In the genomic region with DNA sequence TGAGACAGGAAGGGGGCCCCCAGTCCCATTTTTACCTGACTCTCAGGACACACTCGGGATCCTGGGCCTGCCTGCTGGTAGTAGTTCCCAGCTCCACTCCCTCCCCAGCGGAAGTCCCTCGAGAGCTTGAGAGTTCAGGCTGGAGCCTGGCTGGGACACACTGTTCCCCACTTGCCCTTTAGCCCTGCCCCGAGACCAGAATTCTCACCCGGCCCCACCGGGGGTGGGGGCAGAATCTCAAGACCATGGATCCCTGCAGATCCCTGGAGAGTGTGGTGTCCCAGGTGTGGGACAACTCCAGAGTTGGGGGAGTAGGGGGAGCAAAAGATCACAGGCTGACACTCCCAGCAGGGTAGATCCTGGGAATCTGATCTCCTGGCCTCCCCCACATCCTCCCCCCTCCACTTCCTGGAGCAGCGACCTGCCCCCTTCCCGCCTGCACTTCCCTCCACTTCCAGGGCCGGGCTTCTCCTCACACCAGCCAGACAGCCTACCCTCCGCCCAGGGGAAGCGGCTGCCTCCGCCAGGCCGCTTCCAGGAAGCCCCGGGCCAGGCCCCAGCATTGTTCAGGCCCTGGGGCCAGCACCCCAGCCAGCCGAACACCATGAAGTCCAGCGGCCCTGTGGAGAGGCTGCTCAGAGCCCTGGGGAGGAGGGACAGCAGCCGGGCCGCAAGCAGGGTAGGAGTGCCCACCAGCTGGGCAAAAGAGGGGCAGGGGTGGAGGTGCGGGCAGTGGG, we compare ENCODE assay signal across 8 cellular contexts. TPM values are rescaled to one million over a fixed set of nuclear protein-coding genes. Genes with fewer than 3 reads are reported as not detected.
DNase-seq lines count a peak whose midpoint lies in the region; ATAC-seq and TF ChIP-seq lines count a peak whose summit lies in the region.

A gene with protein sequence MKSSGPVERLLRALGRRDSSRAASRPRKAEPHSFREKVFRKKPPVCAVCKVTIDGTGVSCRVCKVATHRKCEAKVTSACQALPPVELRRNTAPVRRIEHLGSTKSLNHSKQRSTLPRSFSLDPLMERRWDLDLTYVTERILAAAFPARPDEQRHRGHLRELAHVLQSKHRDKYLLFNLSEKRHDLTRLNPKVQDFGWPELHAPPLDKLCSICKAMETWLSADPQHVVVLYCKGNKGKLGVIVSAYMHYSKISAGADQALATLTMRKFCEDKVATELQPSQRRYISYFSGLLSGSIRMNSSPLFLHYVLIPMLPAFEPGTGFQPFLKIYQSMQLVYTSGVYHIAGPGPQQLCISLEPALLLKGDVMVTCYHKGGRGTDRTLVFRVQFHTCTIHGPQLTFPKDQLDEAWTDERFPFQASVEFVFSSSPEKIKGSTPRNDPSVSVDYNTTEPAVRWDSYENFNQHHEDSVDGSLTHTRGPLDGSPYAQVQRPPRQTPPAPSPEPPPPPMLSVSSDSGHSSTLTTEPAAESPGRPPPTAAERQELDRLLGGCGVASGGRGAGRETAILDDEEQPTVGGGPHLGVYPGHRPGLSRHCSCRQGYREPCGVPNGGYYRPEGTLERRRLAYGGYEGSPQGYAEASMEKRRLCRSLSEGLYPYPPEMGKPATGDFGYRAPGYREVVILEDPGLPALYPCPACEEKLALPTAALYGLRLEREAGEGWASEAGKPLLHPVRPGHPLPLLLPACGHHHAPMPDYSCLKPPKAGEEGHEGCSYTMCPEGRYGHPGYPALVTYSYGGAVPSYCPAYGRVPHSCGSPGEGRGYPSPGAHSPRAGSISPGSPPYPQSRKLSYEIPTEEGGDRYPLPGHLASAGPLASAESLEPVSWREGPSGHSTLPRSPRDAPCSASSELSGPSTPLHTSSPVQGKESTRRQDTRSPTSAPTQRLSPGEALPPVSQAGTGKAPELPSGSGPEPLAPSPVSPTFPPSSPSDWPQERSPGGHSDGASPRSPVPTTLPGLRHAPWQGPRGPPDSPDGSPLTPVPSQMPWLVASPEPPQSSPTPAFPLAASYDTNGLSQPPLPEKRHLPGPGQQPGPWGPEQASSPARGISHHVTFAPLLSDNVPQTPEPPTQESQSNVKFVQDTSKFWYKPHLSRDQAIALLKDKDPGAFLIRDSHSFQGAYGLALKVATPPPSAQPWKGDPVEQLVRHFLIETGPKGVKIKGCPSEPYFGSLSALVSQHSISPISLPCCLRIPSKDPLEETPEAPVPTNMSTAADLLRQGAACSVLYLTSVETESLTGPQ (N-terminal part only) (plus strand): TSS at position 484 of the 737 bp plus-strand sequence. CDS start 121 bp downstream, at position 605.

- WGBS in hepatocyte (ENCODE audit: low lambda C conversion rate, missing lambda C conversion rate), result 26% methylated on average over 16 of the region's 19 CpGs

- H3K4me2 ChIP-seq in hepatocyte, result peak within 1 kb of the TSS; percentile 83

- H3K9me3 ChIP-seq in AG04450 (ENCODE audit: control insufficient read depth, insufficient read depth, low read length) (peaks cover 3% of the 10 kb centered on the region; the same call in 1 of the 2 replicates), hepatocyte (ENCODE audit: low read depth) (no peaks in the 10 kb centered on the region)

- H3K4me3 ChIP-seq in AG04450 (ENCODE audit: low read depth, low read length) (peak within 1 kb of the TSS; percentile 79), hepatocyte (peak within 1 kb of the TSS; percentile 34)

- peaks cover 71% of the 10 kb centered on the region for H3K4me1 ChIP-seq in hepatocyte (ENCODE audit: insufficient read depth)

- H2AFZ ChIP-seq in hepatocyte, result no peak within 1 kb of the TSS

- TF ChIP-seq CTCF in AG04450 (IDR thresholded peaks at IDR 0.05; ENCODE audit: low read depth, low read length) (no peak), hepatocyte (IDR thresholded peaks at IDR 0.05; ENCODE audit: poor library complexity) (no peak)

- no peaks in the 10 kb centered on the region for H4K20me1 ChIP-seq in hepatocyte (ENCODE audit: insufficient read depth, poor library complexity, severe bottlenecking)

- POLR2A ChIA-PET in AG04450 (lab: Yijun Ruan, JAX), result interaction anchor here (0.6 to 2.0 kb wide), 2 partner anchors 106 to 131 kb away, joined by 4 to 7 read pairs; a partner anchor contains a TSS

- peaks cover 39% of the 10 kb centered on the region for H3K79me2 ChIP-seq in hepatocyte

- ATAC-seq in HG02623 (IDR thresholded peaks at IDR 0.05; ENCODE audit: unreplicated experiment) (no peak), GM21528 (IDR thresholded peaks at IDR 0.05; ENCODE audit: low FRiP score, unreplicated experiment) (no peak)

- no peaks in the 10 kb centered on the region for H3K36me3 ChIP-seq in hepatocyte (replicated peaks; ENCODE audit: insufficient read depth, low read depth)

- no peaks in the 10 kb centered on the region for H3K9me2 ChIP-seq in hepatocyte (replicated peaks; ENCODE audit: insufficient read depth)

- CTCF ChIA-PET in AG04450 (lab: Charles Lee), result no interaction called here

- no peaks in the 10 kb centered on the region for H3K27me3 ChIP-seq in AG04450 (ENCODE audit: control insufficient read depth, insufficient read depth, low read length)
- H3K27me3 ChIP-seq in hepatocyte, result no peaks in the 10 kb centered on the region

- H3K27ac ChIP-seq in AG04450 (ENCODE audit: low read depth, low read length) (peak within 1 kb of the TSS; percentile 94), hepatocyte (peak within 1 kb of the TSS; percentile 99)

- DNase-seq in AG04450 (ENCODE audit: low read depth, low spot score), result no peak
- DNase-seq in HK-2 (ENCODE audit: unreplicated experiment), result peak; percentile 82
- peak; percentile 57 for DNase-seq in astrocyte of the hippocampus (ENCODE audit: low read depth, low spot score)
- DNase-seq in hepatocyte (ENCODE audit: low spot score), result peak; percentile 75
- DNase-seq in renal cortical epithelial cell (ENCODE audit: low read depth), result peak; percentile 36
- no peak for DNase-seq in stimulated activated naive CD4-positive, alpha-beta T cell treated with Interleukin-2 at 50 U/mL for 16 hours (lab: John Stamatoyannopoulos, UW)

RNA-seq across cellular contexts. Expression of the gene that starts here (rescaled TPM):
- polyA plus RNA-seq in AG04450 (2011; rRNA removed), result 23.1 and 31.0 TPM in 2 replicates
- polyA minus RNA-seq in AG04450 (2011; rRNA and poly(A)+ RNA removed), result 74.2 and 82.3 TPM in 2 replicates
- 15.9 and 16.9 TPM in 2 replicates for total RNA-seq in hepatocyte
- polyA plus RNA-seq in hepatocyte, result 32.2 and 41.8 TPM in 2 replicates
- total RNA-seq in renal cortical epithelial cell, result 1.7 and 18.3 TPM in 2 replicates

Comparison
In these comparisons a context has a peak if more than half of its experiments do, and no peak if none do; other contexts are left out.
1. DNase-seq: peak in HK-2 (single experiment), astrocyte of the hippocampus (single experiment), hepatocyte (single experiment) and renal cortical epithelial cell (single experiment); none in AG04450 (single experiment) and stimulated activated naive CD4-positive, alpha-beta T cell treated with Interleukin-2 at 50 U/mL for 16 hours (single experiment).